In genomic region chrX:63746278-63746677, GRCh38 we compare ENCODE assay signal across 9 cellular contexts.
DNase-seq lines count a peak whose midpoint lies in the region; ATAC-seq lines count a peak whose summit lies in the region.
"Had no signal": no experiment of that assay in that cellular context is flagged by ENCODE, and none has a peak within 500 bp of the region (broad histone marks: within the 10 kb centered on the region; RNA-seq: fewer than 3 reads in every experiment).

No MANE protein-coding gene starts in this region.

- ATAC-seq in GM18502 (IDR thresholded peaks at IDR 0.05; ENCODE audit: poor library complexity, unreplicated experiment) (peak; percentile 85), GM19467 (IDR thresholded peaks at IDR 0.05; ENCODE audit: unreplicated experiment) (peak; percentile 62), HG03196 (IDR thresholded peaks at IDR 0.05; ENCODE audit: unreplicated experiment) (peak; percentile 91)

- peak; percentile 32 for DNase-seq in central memory CD4-positive, alpha-beta T cell
- DNase-seq in HK-2 (ENCODE audit: unreplicated experiment): no peak
- no peak for DNase-seq in 8988T
- no peak for DNase-seq in NCI-H2029 treated with DMSO at 0.1 percent for 48 hours (lab: John Stamatoyannopoulos, UW)
- DNase-seq in GOT3 (lab: John Stamatoyannopoulos, UW): no peak
- DNase-seq: right lobe of liver had no signal
